ENCODE assay signal across 8 cellular contexts in the genomic region with DNA sequence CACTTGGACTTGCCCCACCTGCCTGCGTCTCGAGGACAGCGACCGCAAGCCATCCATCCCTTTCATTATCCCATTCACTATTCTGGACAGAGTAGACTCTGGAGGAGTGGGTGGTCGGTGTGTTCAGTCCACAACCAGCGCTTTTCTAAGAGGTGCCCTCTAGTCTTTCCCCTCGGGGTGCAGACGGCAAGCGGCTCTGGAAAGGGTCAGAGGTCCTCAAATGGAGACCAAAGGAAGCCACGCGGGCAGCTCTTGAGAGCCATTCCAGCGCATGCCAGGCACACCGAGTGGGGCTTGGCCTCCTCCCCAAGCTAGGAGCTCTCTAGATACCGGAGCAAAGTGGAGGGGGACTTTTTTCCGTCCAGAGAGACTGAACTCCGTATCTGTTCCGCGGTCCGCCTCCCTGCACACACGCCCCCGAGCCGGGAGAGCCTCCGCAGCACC. TPM values are rescaled to one million over a fixed set of nuclear protein-coding genes. Genes with fewer than 3 reads are reported as not detected.
DNase-seq lines count a peak whose midpoint lies in the region; ATAC-seq and TF ChIP-seq lines count a peak whose summit lies in the region.

No MANE protein-coding gene starts in this region.

- intact Hi-C loops in colonic mucosa (cut with DNase I) (no loop called here), tibial artery (cut with DNase I; ENCODE audit: low total_unique reads) (no loop called here)

- peaks cover 28% of the 10 kb centered on the region for H3K4me1 Mint-ChIP-seq in T-helper 1 cell treated with Interleukin-12 subunit alpha and Interleukin-12 subunit beta and Interleukin-4 antibody, amounts not matched to agents 30 μg/mL and 1 μg/mL, for 36 hours (ENCODE audit: low read depth)

- no peak overlapping the region for H3K4ac ChIP-seq in mesendoderm (ENCODE audit: low read depth, low read length)

- peaks cover 4% of the 10 kb centered on the region for H3K36me3 Mint-ChIP-seq in T-helper 1 cell treated with Interleukin-12 subunit alpha and Interleukin-12 subunit beta and Interleukin-4 antibody, amounts not matched to agents 30 μg/mL and 1 μg/mL, for 36 hours (ENCODE audit: low read depth)

- TF ChIP-seq POLR2A in Peyer's patch (IDR thresholded peaks at IDR 0.05) = no peak

- H3K27me3 Mint-ChIP-seq in T-helper 1 cell treated with Interleukin-12 subunit alpha and Interleukin-12 subunit beta and Interleukin-4 antibody, amounts not matched to agents 30 μg/mL and 1 μg/mL, for 36 hours (ENCODE audit: low read depth) = peaks cover 60% of the 10 kb centered on the region

- peak overlapping the region; percentile 65 for H3K4me2 ChIP-seq in mesendoderm (ENCODE audit: low read length)

- H3K27ac Mint-ChIP-seq in T-helper 1 cell treated with Interleukin-12 subunit alpha and Interleukin-12 subunit beta and Interleukin-4 antibody, amounts not matched to agents 30 μg/mL and 1 μg/mL, for 36 hours = peak overlapping the region; percentile 72

- no peak overlapping the region for H3K18ac ChIP-seq in mesendoderm (ENCODE audit: low read length)

- no peak overlapping the region for H2BK15ac ChIP-seq in mesendoderm (replicated peaks; ENCODE audit: low read depth)

- peak overlapping the region; percentile 52 to 90 (median 82) for H3K27ac ChIP-seq in Peyer's patch
- no peak overlapping the region for H3K27ac ChIP-seq in colonic mucosa
- H3K27ac ChIP-seq in mesendoderm (ENCODE audit: low read depth, low read length) = no peak overlapping the region
- H3K27ac ChIP-seq in tibial artery = peak overlapping the region; percentile 83 to 86

- no peaks in the 10 kb centered on the region for H3K79me1 ChIP-seq in mesendoderm (ENCODE audit: low read length)

- H4K5ac ChIP-seq in mesendoderm (ENCODE audit: low read length) = no peak overlapping the region

- WGBS in mesendoderm (ENCODE audit: extremely low coverage, insufficient coverage, low lambda C conversion rate) = no CpG with 5 or more reads among the region's 23 CpGs

- H2BK5ac ChIP-seq in mesendoderm (ENCODE audit: low read length) = no peak overlapping the region

- H2BK120ac ChIP-seq in mesendoderm (ENCODE audit: low read depth, low read length) = no peak overlapping the region

- H3K27me3 ChIP-seq in Peyer's patch (no peaks in the 10 kb centered on the region), colonic mucosa (peaks cover 25% of the 10 kb centered on the region), mesendoderm (ENCODE audit: insufficient read depth, low read length, poor library complexity) (peaks cover 15% of the 10 kb centered on the region), tibial artery (no peaks in the 10 kb centered on the region)

- no peaks in the 10 kb centered on the region for H3K79me2 ChIP-seq in mesendoderm (ENCODE audit: control insufficient read depth, insufficient read depth, low read length)

- DNase-seq in T-helper 1 cell = no peak
- peak in 1 of 3 donors; percentile 54 for DNase-seq in Peyer's patch
- no peak for DNase-seq in colonic mucosa
- DNase-seq in mesendoderm = peak; percentile 14
- peak in 1 of 2 donors; percentile 28 for DNase-seq in tibial artery
- DNase-seq in AG08396 (ENCODE audit: low spot score) = no peak

- H3K9ac ChIP-seq in colonic mucosa (ENCODE audit: low read depth in 2 of 2, low read length in 2 of 2) (no peak overlapping the region), mesendoderm (ENCODE audit: low read length) (peak overlapping the region; percentile 74)

- peaks cover 0 to 4% (median 2%) of the 10 kb centered on the region in 4 donors for H3K4me1 ChIP-seq in Peyer's patch
- H3K4me1 ChIP-seq in colonic mucosa = no peaks in the 10 kb centered on the region
- no peaks in the 10 kb centered on the region for H3K4me1 ChIP-seq in mesendoderm (ENCODE audit: control insufficient read depth, low read depth, low read length)
- peaks cover 0 to 11% (median 8%) of the 10 kb centered on the region in 4 donors for H3K4me1 ChIP-seq in tibial artery

- peak overlapping the region; percentile 89 for H3K4me3 Mint-ChIP-seq in T-helper 1 cell treated with Interleukin-12 subunit alpha and Interleukin-12 subunit beta and Interleukin-4 antibody, amounts not matched to agents 30 μg/mL and 1 μg/mL, for 36 hours

- H4K8ac ChIP-seq in mesendoderm (ENCODE audit: low read depth, low read length) = no peak overlapping the region

- no peak for ATAC-seq in HG03175 (IDR thresholded peaks at IDR 0.05; ENCODE audit: unreplicated experiment)

- TF ChIP-seq CTCF in Peyer's patch (IDR thresholded peaks at IDR 0.05) (no peak), colonic mucosa (IDR thresholded peaks at IDR 0.05) (no peak), tibial artery (IDR thresholded peaks at IDR 0.05) (no peak)

- H3K36me3 ChIP-seq in Peyer's patch (no peaks in the 10 kb centered on the region), colonic mucosa (no peaks in the 10 kb centered on the region), mesendoderm (ENCODE audit: control insufficient read depth, insufficient read depth, low read length) (no peaks in the 10 kb centered on the region), tibial artery (no peaks in the 10 kb centered on the region)

- H3K23ac ChIP-seq in mesendoderm (ENCODE audit: low read length) = no peak overlapping the region

- H3K4me3 ChIP-seq in Peyer's patch (peak overlapping the region; percentile 56 to 71 (median 64)), colonic mucosa (peak overlapping the region; percentile 52), mesendoderm (ENCODE audit: low read length) (peak overlapping the region; percentile 56), tibial artery (peak overlapping the region; percentile 74 to 80)

- H3K9me3 ChIP-seq in Peyer's patch (no peaks in the 10 kb centered on the region), colonic mucosa (no peaks in the 10 kb centered on the region), tibial artery (no peaks in the 10 kb centered on the region)

- peak overlapping the region; percentile 88 for H3K56ac ChIP-seq in mesendoderm (ENCODE audit: low read length)

- H2AK5ac ChIP-seq in mesendoderm (ENCODE audit: low read length) = no peak overlapping the region

- no peaks in the 10 kb centered on the region for H3K9me3 Mint-ChIP-seq in T-helper 1 cell treated with Interleukin-12 subunit alpha and Interleukin-12 subunit beta and Interleukin-4 antibody, amounts not matched to agents 30 μg/mL and 1 μg/mL, for 36 hours

RNA-seq across cellular contexts. Expression of a gene that starts 0.7 kb away (rescaled TPM):
- total RNA-seq in Peyer's patch = 100 to 1,000 TPM in 3 of 4 donors, 10 to 100 TPM in 1; 14.0 to 177 (median 135) TPM
- 1 to 10 TPM in 1 of 2 donors, under 1 TPM in 1; 0.62 to 1.0 TPM for total RNA-seq in colonic mucosa
- polyA plus RNA-seq in mesendoderm (2013, experiment 1 of 2) = 2.8 TPM
- polyA plus RNA-seq in mesendoderm (2013, experiment 2 of 2) = 3.0 TPM

Comparison
In these comparisons a context has a peak if more than half of its experiments do, and no peak if none do; other contexts are left out.
1. H3K27ac ChIP-seq: peak in Peyer's patch (4 of 4) and tibial artery (2 of 2); none in colonic mucosa (single experiment) and mesendoderm (single experiment).
2. RNA of a gene that starts 0.7 kb away (total RNA-seq): 14.0 to 177 TPM in Peyer's patch; 0.62 to 1.0 TPM in colonic mucosa; every median in the first group is over 4 times any median in the second.
3. Peak in every context shown above with its lines, with median percentiles within 50 percentile points of each other: H3K4me3 ChIP-seq.